ENCODE assay signal across 1 cellular context in the genomic region with DNA sequence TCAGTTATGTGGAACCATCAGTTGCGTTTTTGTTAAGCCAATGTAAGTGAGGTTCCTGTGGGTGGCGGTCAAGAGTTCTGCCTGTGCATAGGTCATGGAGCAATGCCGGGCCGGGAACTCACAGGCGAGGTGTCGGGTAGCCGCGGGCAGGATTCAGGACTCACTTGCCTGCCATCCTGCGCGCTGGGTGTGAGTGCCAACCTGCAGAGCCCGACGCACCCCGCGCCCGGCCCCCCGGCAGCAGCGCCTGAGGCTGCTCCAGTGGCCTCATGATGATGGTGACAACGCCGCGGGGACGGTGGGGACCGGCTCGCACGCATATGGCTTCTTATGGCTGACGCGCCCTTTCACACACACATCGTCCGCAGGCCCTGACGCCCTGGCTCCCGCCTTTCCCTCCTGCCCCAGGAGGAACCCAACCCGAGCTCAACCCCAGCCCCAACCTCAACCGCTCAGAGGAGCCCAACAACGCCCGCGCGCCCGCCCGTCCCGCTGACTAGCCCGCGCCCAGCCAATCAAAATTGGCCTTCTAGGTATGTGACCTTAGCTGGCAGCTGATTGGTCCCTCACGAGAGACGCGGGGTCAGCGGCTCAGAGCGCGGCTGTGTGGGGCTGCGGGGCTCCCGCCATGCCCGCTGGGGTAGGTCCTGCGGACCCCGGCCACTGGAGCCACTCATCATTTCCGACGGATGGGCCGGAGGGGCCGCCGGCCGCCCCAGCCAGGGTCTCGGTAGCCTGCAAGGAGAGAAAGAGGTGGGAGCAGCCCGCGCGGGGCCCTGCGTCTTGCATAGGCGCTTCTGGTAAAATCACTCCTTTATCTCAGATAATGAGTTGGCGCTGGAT.
TF ChIP-seq lines count a peak whose summit lies in the region.

A gene with protein sequence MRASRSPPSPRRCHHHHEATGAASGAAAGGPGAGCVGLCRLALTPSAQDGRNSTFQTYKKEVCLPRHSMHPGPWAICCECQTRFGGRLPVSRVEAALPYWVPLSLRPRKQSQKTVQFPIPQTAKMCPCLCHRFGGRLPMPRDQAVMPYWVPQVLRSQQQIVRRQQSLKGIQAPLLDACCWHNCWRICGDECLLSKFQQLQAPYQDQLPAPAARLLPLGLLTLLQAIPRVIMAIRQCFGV (minus strand): TSS at position 470 of the 843 bp plus-strand sequence. CDS start 150 bp downstream, at position 320.

TF ChIP-seq in HepG2, 621 proteins besides CTCF, POLR2A, EP300 and RAD21 (continues in another document):
- TF ChIP-seq REPIN1 (CRISPR knock-in tag; IDR thresholded peaks at IDR 0.05; ENCODE audit: borderline replicate concordance, low read depth) (peak; percentile 89; the same call in 1 of the 2 replicates), HNF4A (CRISPR knock-in tag; IDR thresholded peaks at IDR 0.05) (peak; percentile 43), ZNF205 (CRISPR knock-in tag; IDR thresholded peaks at IDR 0.05) (peak; percentile 74; the same call in 1 of the 2 replicates), ZNF501 (CRISPR knock-in tag; IDR thresholded peaks at IDR 0.05) (peak; percentile 90), JDP2 (CRISPR knock-in tag; IDR thresholded peaks at IDR 0.05; ENCODE audit: borderline replicate concordance) (no peak), ZNF883 (CRISPR knock-in tag; IDR thresholded peaks at IDR 0.05; ENCODE audit: not compliant biosample characterization) (peak; percentile 87), ZNF317 (CRISPR knock-in tag; IDR thresholded peaks at IDR 0.05) (no peak; the same call in 1 of the 2 replicates), ZNF570 (CRISPR knock-in tag; IDR thresholded peaks at IDR 0.05; ENCODE audit: borderline replicate concordance) (no peak), NFKB2 (CRISPR knock-in tag; IDR thresholded peaks at IDR 0.05; ENCODE audit: borderline replicate concordance) (peak; percentile 28; the same call in 1 of the 2 replicates), EED (CRISPR knock-in tag; IDR thresholded peaks at IDR 0.05) (no peak), ZNF577 (CRISPR knock-in tag; IDR thresholded peaks at IDR 0.05; ENCODE audit: borderline replicate concordance, low read depth) (no peak), ESRRA (CRISPR knock-in tag; IDR thresholded peaks at IDR 0.05; ENCODE audit: low read depth) (0 out of 2 replicates have a peak, but pooled peaks have one; percentile 52), JUND (CRISPR knock-in tag; IDR thresholded peaks at IDR 0.05) (0 out of 2 replicates have a peak, but pooled peaks have one; percentile 22), BRD4 (CRISPR knock-in tag; IDR thresholded peaks at IDR 0.05) (peak; percentile 74; the same call in 1 of the 2 replicates), AGO2 (optimal IDR thresholded peaks at IDR 0.05; ENCODE audit: low read depth, low read length) (peak; percentile 99), THAP11 (CRISPR knock-in tag; IDR thresholded peaks at IDR 0.05) (peak; percentile 81), ZNF460 (CRISPR knock-in tag; IDR thresholded peaks at IDR 0.05; ENCODE audit: borderline replicate concordance) (0 out of 2 replicates have a peak, but pooled peaks have one; percentile 35), DPF2 (CRISPR knock-in tag; IDR thresholded peaks at IDR 0.05; ENCODE audit: borderline replicate concordance, low read depth) (no peak), ZNF367 (CRISPR knock-in tag; IDR thresholded peaks at IDR 0.05; ENCODE audit: borderline replicate concordance) (no peak), ZBTB42 (CRISPR knock-in tag; IDR thresholded peaks at IDR 0.05) (peak; percentile 90), ZNF143 (CRISPR knock-in tag; IDR thresholded peaks at IDR 0.05) (peak; percentile 73), CEBPG (CRISPR knock-in tag; IDR thresholded peaks at IDR 0.05) (peak; percentile 68), PTBP1 (IDR thresholded peaks at IDR 0.05; ENCODE audit: low read depth, low read length, poor library complexity, severe bottlenecking) (peak; percentile 83), GATA4 (IDR thresholded peaks at IDR 0.05; ENCODE audit: borderline replicate concordance, low read depth) (peak; percentile 70; the same call in 1 of the 2 replicates), SNRNP70 (IDR thresholded peaks at IDR 0.05; ENCODE audit: low read depth, low read length) (no peak), KLF16 (CRISPR knock-in tag; IDR thresholded peaks at IDR 0.05) (peak in 1 of 2 experiments; percentile 76; a peak in 1 of 4 replicates), ETV6 (CRISPR knock-in tag; conservative IDR thresholded peaks at IDR 0.05) (peak; percentile 56; the same call in 1 of the 2 replicates), RBAK (CRISPR knock-in tag; IDR thresholded peaks at IDR 0.05) (peak; percentile 61; the same call in 1 of the 2 replicates), SMC3 (IDR thresholded peaks at IDR 0.05; ENCODE audit: low read length) (peak; percentile 60), NFATC3 (CRISPR knock-in tag; IDR thresholded peaks at IDR 0.05) (no peak), TCF12 (IDR thresholded peaks at IDR 0.05) (no peak), TCF12 (CRISPR knock-in tag; IDR thresholded peaks at IDR 0.05) (no peak), ZNF180 (CRISPR knock-in tag; IDR thresholded peaks at IDR 0.05; ENCODE audit: borderline replicate concordance, low read depth) (no peak), KDM1A (CRISPR knock-in tag; IDR thresholded peaks at IDR 0.05) (no peak), ZNF446 (CRISPR knock-in tag; IDR thresholded peaks at IDR 0.05) (peak; percentile 75; the same call in 1 of the 2 replicates), ZNF567 (CRISPR knock-in tag; IDR thresholded peaks at IDR 0.05; ENCODE audit: borderline replicate concordance) (peak; percentile 89; the same call in 1 of the 2 replicates), ZNF274 (CRISPR knock-in tag; IDR thresholded peaks at IDR 0.05) (peak; percentile 88; the same call in 1 of the 2 replicates), KDM6A (CRISPR knock-in tag; IDR thresholded peaks at IDR 0.05; ENCODE audit: low read depth) (0 out of 2 replicates have a peak, but pooled peaks have one; percentile 31), ZNF7 (CRISPR knock-in tag; IDR thresholded peaks at IDR 0.05) (no peak), ZNF660 (CRISPR knock-in tag; IDR thresholded peaks at IDR 0.05; ENCODE audit: borderline replicate concordance, low read depth) (no peak; the same call in 1 of the 2 replicates), HNRNPL (IDR thresholded peaks at IDR 0.05; ENCODE audit: low read depth, low read length) (peak; percentile 88), ZNF850 (CRISPR knock-in tag; conservative IDR thresholded peaks at IDR 0.05) (peak; percentile 92; the same call in 1 of the 2 replicates), NCOA5 (CRISPR knock-in tag; IDR thresholded peaks at IDR 0.05) (no peak)
- TF ChIP-seq, protein P1, sequence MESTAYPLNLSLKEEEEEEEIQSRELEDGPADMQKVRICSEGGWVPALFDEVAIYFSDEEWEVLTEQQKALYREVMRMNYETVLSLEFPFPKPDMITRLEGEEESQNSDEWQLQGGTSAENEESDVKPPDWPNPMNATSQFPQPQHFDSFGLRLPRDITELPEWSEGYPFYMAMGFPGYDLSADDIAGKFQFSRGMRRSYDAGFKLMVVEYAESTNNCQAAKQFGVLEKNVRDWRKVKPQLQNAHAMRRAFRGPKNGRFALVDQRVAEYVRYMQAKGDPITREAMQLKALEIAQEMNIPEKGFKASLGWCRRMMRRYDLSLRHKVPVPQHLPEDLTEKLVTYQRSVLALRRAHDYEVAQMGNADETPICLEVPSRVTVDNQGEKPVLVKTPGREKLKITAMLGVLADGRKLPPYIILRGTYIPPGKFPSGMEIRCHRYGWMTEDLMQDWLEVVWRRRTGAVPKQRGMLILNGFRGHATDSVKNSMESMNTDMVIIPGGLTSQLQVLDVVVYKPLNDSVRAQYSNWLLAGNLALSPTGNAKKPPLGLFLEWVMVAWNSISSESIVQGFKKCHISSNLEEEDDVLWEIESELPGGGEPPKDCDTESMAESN (CRISPR knock-in tag; conservative IDR thresholded peaks at IDR 0.05) = peak; percentile 78; the same call in 1 of the 2 replicates
- TF ChIP-seq, protein P2, sequence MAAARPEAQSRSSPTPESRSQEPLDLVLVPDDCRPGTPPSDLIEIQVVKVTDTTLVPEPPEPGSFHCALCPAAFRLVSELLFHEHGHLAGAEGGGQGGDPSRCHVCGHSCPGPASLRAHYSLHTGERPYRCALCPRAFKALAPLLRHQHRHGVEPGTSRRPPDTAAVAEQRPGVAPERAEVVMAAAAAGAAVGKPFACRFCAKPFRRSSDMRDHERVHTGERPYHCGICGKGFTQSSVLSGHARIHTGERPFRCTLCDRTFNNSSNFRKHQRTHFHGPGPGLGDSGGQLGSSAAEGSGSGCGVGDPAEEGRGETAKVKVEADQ (CRISPR knock-in tag; IDR thresholded peaks at IDR 0.05; ENCODE audit: borderline replicate concordance) = peak; percentile 80; the same call in 1 of the 2 replicates
- TF ChIP-seq, protein P3, sequence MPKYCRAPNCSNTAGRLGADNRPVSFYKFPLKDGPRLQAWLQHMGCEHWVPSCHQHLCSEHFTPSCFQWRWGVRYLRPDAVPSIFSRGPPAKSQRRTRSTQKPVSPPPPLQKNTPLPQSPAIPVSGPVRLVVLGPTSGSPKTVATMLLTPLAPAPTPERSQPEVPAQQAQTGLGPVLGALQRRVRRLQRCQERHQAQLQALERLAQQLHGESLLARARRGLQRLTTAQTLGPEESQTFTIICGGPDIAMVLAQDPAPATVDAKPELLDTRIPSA (CRISPR knock-in tag; IDR thresholded peaks at IDR 0.05; ENCODE audit: borderline replicate concordance) = no peak
- TF ChIP-seq, protein P4, sequence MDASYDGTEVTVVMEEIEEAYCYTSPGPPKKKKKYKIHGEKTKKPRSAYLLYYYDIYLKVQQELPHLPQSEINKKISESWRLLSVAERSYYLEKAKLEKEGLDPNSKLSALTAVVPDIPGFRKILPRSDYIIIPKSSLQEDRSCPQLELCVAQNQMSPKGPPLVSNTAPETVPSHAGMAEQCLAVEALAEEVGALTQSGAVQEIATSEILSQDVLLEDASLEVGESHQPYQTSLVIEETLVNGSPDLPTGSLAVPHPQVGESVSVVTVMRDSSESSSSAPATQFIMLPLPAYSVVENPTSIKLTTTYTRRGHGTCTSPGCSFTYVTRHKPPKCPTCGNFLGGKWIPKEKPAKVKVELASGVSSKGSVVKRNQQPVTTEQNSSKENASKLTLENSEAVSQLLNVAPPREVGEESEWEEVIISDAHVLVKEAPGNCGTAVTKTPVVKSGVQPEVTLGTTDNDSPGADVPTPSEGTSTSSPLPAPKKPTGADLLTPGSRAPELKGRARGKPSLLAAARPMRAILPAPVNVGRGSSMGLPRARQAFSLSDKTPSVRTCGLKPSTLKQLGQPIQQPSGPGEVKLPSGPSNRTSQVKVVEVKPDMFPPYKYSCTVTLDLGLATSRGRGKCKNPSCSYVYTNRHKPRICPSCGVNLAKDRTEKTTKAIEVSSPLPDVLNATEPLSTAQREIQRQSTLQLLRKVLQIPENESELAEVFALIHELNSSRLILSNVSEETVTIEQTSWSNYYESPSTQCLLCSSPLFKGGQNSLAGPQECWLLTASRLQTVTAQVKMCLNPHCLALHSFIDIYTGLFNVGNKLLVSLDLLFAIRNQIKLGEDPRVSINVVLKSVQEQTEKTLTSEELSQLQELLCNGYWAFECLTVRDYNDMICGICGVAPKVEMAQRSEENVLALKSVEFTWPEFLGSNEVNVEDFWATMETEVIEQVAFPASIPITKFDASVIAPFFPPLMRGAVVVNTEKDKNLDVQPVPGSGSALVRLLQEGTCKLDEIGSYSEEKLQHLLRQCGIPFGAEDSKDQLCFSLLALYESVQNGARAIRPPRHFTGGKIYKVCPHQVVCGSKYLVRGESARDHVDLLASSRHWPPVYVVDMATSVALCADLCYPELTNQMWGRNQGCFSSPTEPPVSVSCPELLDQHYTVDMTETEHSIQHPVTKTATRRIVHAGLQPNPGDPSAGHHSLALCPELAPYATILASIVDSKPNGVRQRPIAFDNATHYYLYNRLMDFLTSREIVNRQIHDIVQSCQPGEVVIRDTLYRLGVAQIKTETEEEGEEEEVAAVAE (CRISPR knock-in tag; IDR thresholded peaks at IDR 0.05; ENCODE audit: borderline replicate concordance) = peak; percentile 100
- TF ChIP-seq, protein P5, sequence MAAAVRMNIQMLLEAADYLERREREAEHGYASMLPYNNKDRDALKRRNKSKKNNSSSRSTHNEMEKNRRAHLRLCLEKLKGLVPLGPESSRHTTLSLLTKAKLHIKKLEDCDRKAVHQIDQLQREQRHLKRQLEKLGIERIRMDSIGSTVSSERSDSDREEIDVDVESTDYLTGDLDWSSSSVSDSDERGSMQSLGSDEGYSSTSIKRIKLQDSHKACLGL (CRISPR knock-in tag; IDR thresholded peaks at IDR 0.05) = peak; percentile 70
- TF ChIP-seq, protein P6, sequence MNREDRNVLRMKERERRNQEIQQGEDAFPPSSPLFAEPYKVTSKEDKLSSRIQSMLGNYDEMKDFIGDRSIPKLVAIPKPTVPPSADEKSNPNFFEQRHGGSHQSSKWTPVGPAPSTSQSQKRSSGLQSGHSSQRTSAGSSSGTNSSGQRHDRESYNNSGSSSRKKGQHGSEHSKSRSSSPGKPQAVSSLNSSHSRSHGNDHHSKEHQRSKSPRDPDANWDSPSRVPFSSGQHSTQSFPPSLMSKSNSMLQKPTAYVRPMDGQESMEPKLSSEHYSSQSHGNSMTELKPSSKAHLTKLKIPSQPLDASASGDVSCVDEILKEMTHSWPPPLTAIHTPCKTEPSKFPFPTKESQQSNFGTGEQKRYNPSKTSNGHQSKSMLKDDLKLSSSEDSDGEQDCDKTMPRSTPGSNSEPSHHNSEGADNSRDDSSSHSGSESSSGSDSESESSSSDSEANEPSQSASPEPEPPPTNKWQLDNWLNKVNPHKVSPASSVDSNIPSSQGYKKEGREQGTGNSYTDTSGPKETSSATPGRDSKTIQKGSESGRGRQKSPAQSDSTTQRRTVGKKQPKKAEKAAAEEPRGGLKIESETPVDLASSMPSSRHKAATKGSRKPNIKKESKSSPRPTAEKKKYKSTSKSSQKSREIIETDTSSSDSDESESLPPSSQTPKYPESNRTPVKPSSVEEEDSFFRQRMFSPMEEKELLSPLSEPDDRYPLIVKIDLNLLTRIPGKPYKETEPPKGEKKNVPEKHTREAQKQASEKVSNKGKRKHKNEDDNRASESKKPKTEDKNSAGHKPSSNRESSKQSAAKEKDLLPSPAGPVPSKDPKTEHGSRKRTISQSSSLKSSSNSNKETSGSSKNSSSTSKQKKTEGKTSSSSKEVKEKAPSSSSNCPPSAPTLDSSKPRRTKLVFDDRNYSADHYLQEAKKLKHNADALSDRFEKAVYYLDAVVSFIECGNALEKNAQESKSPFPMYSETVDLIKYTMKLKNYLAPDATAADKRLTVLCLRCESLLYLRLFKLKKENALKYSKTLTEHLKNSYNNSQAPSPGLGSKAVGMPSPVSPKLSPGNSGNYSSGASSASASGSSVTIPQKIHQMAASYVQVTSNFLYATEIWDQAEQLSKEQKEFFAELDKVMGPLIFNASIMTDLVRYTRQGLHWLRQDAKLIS (CRISPR knock-in tag; IDR thresholded peaks at IDR 0.05) = no peak; the same call in 1 of the 2 replicates
- TF ChIP-seq, protein P7, sequence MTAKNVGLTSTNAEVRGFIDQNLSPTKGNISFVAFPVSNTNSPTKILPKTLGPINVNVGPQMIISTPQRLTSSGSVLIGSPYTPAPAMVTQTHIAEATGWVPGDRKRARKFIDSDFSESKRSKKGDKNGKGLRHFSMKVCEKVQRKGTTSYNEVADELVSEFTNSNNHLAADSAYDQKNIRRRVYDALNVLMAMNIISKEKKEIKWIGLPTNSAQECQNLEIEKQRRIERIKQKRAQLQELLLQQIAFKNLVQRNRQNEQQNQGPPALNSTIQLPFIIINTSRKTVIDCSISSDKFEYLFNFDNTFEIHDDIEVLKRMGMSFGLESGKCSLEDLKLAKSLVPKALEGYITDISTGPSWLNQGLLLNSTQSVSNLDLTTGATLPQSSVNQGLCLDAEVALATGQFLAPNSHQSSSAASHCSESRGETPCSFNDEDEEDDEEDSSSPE (CRISPR knock-in tag; IDR thresholded peaks at IDR 0.05) = peak; percentile 96
